ENCODE assay signal across 11 cellular contexts in the genomic region with DNA sequence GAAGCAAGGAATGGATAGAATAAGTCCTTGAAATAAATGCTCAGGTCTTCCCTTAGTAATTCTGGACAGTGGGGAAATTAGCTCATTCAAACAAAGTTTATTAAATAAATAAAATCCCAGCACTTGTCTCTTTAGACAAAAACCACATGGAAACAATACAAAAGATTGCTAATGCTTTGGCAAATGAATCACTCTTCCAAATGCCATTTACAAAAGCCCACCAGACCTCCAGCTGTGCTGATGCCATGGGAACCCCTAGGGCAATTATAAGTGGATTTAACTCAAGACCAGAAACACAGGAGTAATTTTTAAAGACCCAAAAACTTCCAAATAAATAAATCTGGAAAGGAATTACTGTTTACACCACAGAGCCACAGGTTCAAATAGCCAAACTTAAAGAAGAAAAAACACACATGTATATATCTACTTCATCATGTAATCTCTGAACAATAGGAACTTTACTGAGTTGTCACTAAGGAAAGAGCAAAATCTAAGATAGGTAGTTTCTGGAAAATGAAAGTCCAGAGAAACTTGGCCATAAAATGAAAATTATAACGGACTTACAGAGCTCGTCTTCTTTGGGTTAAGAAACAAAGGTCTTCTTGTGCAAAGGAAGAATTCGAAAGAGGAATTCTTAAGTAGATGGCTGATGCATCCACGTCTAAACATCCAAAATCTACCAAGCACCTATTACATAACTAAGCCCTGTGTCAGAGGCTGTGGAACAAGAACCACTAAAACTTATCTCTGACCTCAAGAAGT.
A peak's percentile ranks its signal among the peaks of the same experiment; 100 is the strongest.
DNase-seq lines count a peak whose midpoint lies in the region; TF ChIP-seq lines count a peak whose summit lies in the region.
"Had no signal": no experiment of that assay in that cellular context is flagged by ENCODE, and none has a peak within 500 bp of the region (broad histone marks: within the 10 kb centered on the region; RNA-seq: fewer than 3 reads in every experiment).

No MANE protein-coding gene starts in this region.

- H4K20me1 ChIP-seq in Loucy (ENCODE audit: insufficient read depth, low read length, poor library complexity, severe bottlenecking) = no peaks in the 10 kb centered on the region
- no peaks in the 10 kb centered on the region for H4K20me1 ChIP-seq in SK-N-SH (ENCODE audit: insufficient read depth)

- CTCF ChIA-PET in SK-N-SH (lab: Yijun Ruan, JAX) = interaction anchor here (1.0 kb wide), 1 partner anchor 9 kb away, joined by 4 read pairs; no protein-coding TSS in a partner anchor

- POLR2A ChIA-PET in SK-N-SH (lab: Yijun Ruan, JAX) = no interaction called here

- TF ChIP-seq RAD21 in SK-N-SH (IDR thresholded peaks at IDR 0.05; ENCODE audit: low read length) = peak; percentile 17; the same call in 1 of the 2 replicates

- peak; percentile 16 for DNase-seq in AG09319 (ENCODE audit: extremely low read depth, low read depth)
- peak; percentile 57 for DNase-seq in SK-N-SH
- DNase-seq in fibroblast of the aortic adventitia (ENCODE audit: low read depth) = peak; percentile 52
- DNase-seq in NCI-H510A (lab: John Stamatoyannopoulos, UW) = no peak
- DNase-seq in NCI-H2081 treated with DMSO at 0.1 percent for 48 hours (lab: John Stamatoyannopoulos, UW) = no peak
- no peak for DNase-seq in GM19238 (ENCODE audit: insufficient read length, low spot score)
- no peak for DNase-seq in NCI-H1930 (lab: John Stamatoyannopoulos, UW)
- DNase-seq: activated CD8-positive, alpha-beta memory T cell treated with anti-CD3 and anti-CD28 coated beads, Interleukin-2, amount 50 U/mL, for 48 hours; adrenal gland; upper lobe of right lung had no signal

- no peak overlapping the region for H2AFZ ChIP-seq in Loucy (ENCODE audit: low read length)
- no peak overlapping the region for H2AFZ ChIP-seq in SK-N-SH (ENCODE audit: low read depth)

- no peaks in the 10 kb centered on the region for H3K27me3 ChIP-seq in Loucy (ENCODE audit: insufficient read depth, low read length, poor library complexity, severe bottlenecking)
- H3K27me3 ChIP-seq in SK-N-SH (ENCODE audit: insufficient read depth) = no peaks in the 10 kb centered on the region
- H3K27me3 ChIP-seq: adrenal gland, upper lobe of right lung had no signal

- H3K9me2 ChIP-seq in Loucy (replicated peaks; ENCODE audit: low read depth, low read length) (no peaks in the 10 kb centered on the region), SK-N-SH (no peaks in the 10 kb centered on the region)

- no peaks in the 10 kb centered on the region for H3K79me2 ChIP-seq in Loucy (ENCODE audit: insufficient read depth, low read length)
- no peaks in the 10 kb centered on the region for H3K79me2 ChIP-seq in SK-N-SH (ENCODE audit: insufficient read depth)

- peak overlapping the region; percentile 8 for H3K9ac ChIP-seq in Loucy (ENCODE audit: low read depth, low read length, poor library complexity, severe bottlenecking)
- H3K9ac ChIP-seq in SK-N-SH = peak overlapping the region; percentile 6; the same call in 1 of the 2 replicates

- WGBS in SK-N-SH (ENCODE audit: low lambda C conversion rate) = 57% methylated on average over 4 of the region's 4 CpGs

- no peak for TF ChIP-seq CTCF in AG09319 (IDR thresholded peaks at IDR 0.05; ENCODE audit: low read depth, low read length)
- TF ChIP-seq CTCF in Loucy (conservative IDR thresholded peaks at IDR 0.05; ENCODE audit: low read length) = no peak
- no peak for TF ChIP-seq CTCF in SK-N-SH (IDR thresholded peaks at IDR 0.05)
- no peak for TF ChIP-seq CTCF in fibroblast of the aortic adventitia (IDR thresholded peaks at IDR 0.05; ENCODE audit: insufficient read depth, low read length)

- H3K27ac ChIP-seq in SK-N-SH (ENCODE audit: low read depth in 2 of 2, low read length in 1 of 2) = peak overlapping the region; percentile 69 to 90; a peak in 3 of 4 replicates
- H3K27ac ChIP-seq: adrenal gland, upper lobe of right lung had no signal

- H3F3A ChIP-seq in Loucy (ENCODE audit: low read depth) (no peaks in the 10 kb centered on the region), SK-N-SH (replicated peaks; ENCODE audit: insufficient read depth) (peaks cover 14% of the 10 kb centered on the region)

- H3K4me3 ChIP-seq in Loucy (ENCODE audit: low read length, poor library complexity, severe bottlenecking) = no peak overlapping the region
- no peak overlapping the region for H3K4me3 ChIP-seq in SK-N-SH (ENCODE audit: low read depth in 2 of 2, low read length in 1 of 2)
- no peak overlapping the region for H3K4me3 ChIP-seq in fibroblast of the aortic adventitia (ENCODE audit: low read depth, low read length)
- H3K4me3 ChIP-seq: adrenal gland, upper lobe of right lung had no signal

- no peak overlapping the region for H3K4me2 ChIP-seq in Loucy (ENCODE audit: low read depth, low read length, poor library complexity, severe bottlenecking)
- peak overlapping the region; percentile 29; the same call in 1 of the 2 replicates for H3K4me2 ChIP-seq in SK-N-SH

- H3K36me3 ChIP-seq in Loucy (ENCODE audit: insufficient read depth, low read length) (no peaks in the 10 kb centered on the region), SK-N-SH (replicated peaks in 1 of 2; ENCODE audit: control insufficient read depth in 1 of 2, insufficient read depth in 2 of 2, low read length in 1 of 2) (no peaks in the 10 kb centered on the region)
- H3K36me3 ChIP-seq: adrenal gland, upper lobe of right lung had no signal

- H3K4me1 ChIP-seq in Loucy (ENCODE audit: insufficient read depth, low read length, poor library complexity, severe bottlenecking) = peaks cover 66% of the 10 kb centered on the region
- H3K4me1 ChIP-seq in SK-N-SH (ENCODE audit: control insufficient read depth in 1 of 2, insufficient read depth in 2 of 2, low read depth in 1 of 2, low read length in 1 of 2) = peaks cover 21% of the 10 kb centered on the region in 2 experiments; a peak in 3 of 4 replicates
- H3K4me1 ChIP-seq: adrenal gland, upper lobe of right lung had no signal

- TF ChIP-seq EP300 in SK-N-SH (IDR thresholded peaks at IDR 0.05; ENCODE audit: borderline replicate concordance in 1 of 2, low read depth in 1 of 2, low read length in 1 of 2) = peak; percentile 62 to 90; a peak in 3 of 4 replicates

- no peaks in the 10 kb centered on the region for H3K9me3 ChIP-seq in Loucy (ENCODE audit: insufficient read depth, low read depth, low read length)
- H3K9me3 ChIP-seq in SK-N-SH = no peaks in the 10 kb centered on the region
- H3K9me3 ChIP-seq: adrenal gland, upper lobe of right lung had no signal

TF ChIP-seq in SK-N-SH, 30 proteins besides CTCF, POLR2A, EP300 and RAD21 (continues in another document):
- TF ChIP-seq JUND (IDR thresholded peaks at IDR 0.05) (peak; percentile 50), USF2 (IDR thresholded peaks at IDR 0.05; ENCODE audit: borderline replicate concordance, low read depth, low read length) (no peak), ELF1 (IDR thresholded peaks at IDR 0.05) (no peak), MAX (IDR thresholded peaks at IDR 0.05; ENCODE audit: low read depth) (no peak), REST (IDR thresholded peaks at IDR 0.05; ENCODE audit: low read depth, low read length) (no peak), FOXJ3 (CRISPR knock-in tag; IDR thresholded peaks at IDR 0.05) (no peak), EZH2phosphoT487 (IDR thresholded peaks at IDR 0.05; ENCODE audit: borderline replicate concordance, low read depth) (no peak), CHD2 (IDR thresholded peaks at IDR 0.05; ENCODE audit: low read length, partially characterized antibody) (peak; percentile 69), GATA2 (CRISPR knock-in tag; IDR thresholded peaks at IDR 0.05) (no peak), RFX5 (IDR thresholded peaks at IDR 0.05; ENCODE audit: low read length) (no peak)
- TF ChIP-seq, protein P1, sequence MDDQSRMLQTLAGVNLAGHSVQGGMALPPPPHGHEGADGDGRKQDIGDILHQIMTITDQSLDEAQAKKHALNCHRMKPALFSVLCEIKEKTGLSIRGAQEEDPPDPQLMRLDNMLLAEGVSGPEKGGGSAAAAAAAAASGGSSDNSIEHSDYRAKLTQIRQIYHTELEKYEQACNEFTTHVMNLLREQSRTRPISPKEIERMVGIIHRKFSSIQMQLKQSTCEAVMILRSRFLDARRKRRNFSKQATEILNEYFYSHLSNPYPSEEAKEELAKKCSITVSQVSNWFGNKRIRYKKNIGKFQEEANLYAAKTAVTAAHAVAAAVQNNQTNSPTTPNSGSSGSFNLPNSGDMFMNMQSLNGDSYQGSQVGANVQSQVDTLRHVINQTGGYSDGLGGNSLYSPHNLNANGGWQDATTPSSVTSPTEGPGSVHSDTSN (IDR thresholded peaks at IDR 0.05) = peak; percentile 71

Comparison
In these comparisons a context has a peak if more than half of its experiments do, and no peak if none do; other contexts are left out.
1. DNase-seq: peak in AG09319 (single experiment), SK-N-SH (single experiment) and fibroblast of the aortic adventitia (single experiment); none in NCI-H510A (single experiment), NCI-H2081 treated with DMSO at 0.1 percent for 48 hours (single experiment), GM19238 (single experiment) and NCI-H1930 (0 of 2).